ENCODE assay signal across 7 cellular contexts in the genomic region with DNA sequence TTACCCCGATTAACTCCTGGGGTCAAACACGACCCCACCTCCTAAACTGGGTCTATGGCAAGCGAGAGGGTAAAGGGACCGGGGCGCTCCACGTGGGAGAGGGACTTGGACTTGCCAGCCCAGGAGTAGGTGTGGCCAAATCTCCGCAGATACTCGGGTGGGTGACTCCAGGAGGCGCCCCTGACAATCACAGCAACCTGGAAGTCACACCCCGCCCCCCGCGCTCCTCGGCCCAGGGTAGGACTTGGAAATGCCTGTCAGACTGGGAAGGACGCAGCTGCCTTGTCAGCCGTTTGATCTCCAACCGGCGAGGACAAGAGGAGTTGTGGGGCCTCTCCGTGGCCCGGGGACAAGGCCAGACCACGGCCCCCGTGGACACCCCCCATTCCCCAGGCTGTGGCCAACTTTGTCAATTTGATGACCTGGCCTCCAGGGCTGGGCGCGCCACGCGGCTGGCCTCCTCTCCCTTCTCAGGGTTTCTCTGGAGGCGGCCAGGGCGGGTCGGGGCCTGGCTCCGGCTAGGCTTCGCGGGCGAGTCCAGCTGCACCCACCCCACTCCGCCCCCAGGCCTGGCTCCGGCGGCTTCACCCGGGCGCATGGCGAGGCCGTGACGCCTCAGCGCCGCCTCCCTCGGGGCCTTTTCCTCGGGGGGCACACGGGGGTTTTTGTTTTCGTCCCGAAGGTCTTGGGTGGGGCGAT. TPM values are rescaled to one million over a fixed set of nuclear protein-coding genes. Genes with fewer than 3 reads are reported as not detected.
DNase-seq lines count a peak whose midpoint lies in the region; ATAC-seq and TF ChIP-seq lines count a peak whose summit lies in the region.

No MANE protein-coding gene starts in this region.

- peaks cover 49% of the 10 kb centered on the region for H3K27me3 ChIP-seq in HUES6 (ENCODE audit: control insufficient read depth, insufficient read depth, low read length)

- ATAC-seq in SK-N-SH treated with all-trans-retinoic acid at 6 μM for 48 hours (peak; percentile 10; the same call in 2 of the 3 replicates), HG02642 (IDR thresholded peaks at IDR 0.05; ENCODE audit: poor library complexity, unreplicated experiment) (no peak), GM18873 (IDR thresholded peaks at IDR 0.05; ENCODE audit: low FRiP score, unreplicated experiment) (no peak)

- H3K9ac ChIP-seq in HUES6 (ENCODE audit: low read length), result peak overlapping the region; percentile 31

- H3K4me1 Mint-ChIP-seq in endothelial cell (ENCODE audit: unreplicated experiment), result peaks cover 19% of the 10 kb centered on the region

- no peaks in the 10 kb centered on the region for H3K36me3 ChIP-seq in HUES6 (ENCODE audit: control insufficient read depth, insufficient read depth, low read length)

- no peak for TF ChIP-seq CTCF in endothelial cell (IDR thresholded peaks at IDR 0.05; ENCODE audit: unreplicated experiment)

- DNase-seq in endothelial cell (ENCODE audit: low spot score) (peak; percentile 50), skeletal muscle cell (ENCODE audit: low read depth) (no peak), SHP77 (lab: John Stamatoyannopoulos, UW) (no peak)

- H3K4me3 ChIP-seq in HUES6 (ENCODE audit: low read depth, low read length) (peak overlapping the region; percentile 71), skeletal muscle cell (ENCODE audit: low read depth, low read length) (peak overlapping the region; percentile 56)

- peak overlapping the region; percentile 91 for H3K4me3 Mint-ChIP-seq in endothelial cell (ENCODE audit: unreplicated experiment)

- no peaks in the 10 kb centered on the region for H3K9me3 Mint-ChIP-seq in endothelial cell (ENCODE audit: unreplicated experiment)

- peaks cover 27% of the 10 kb centered on the region for H3K4me1 ChIP-seq in HUES6 (ENCODE audit: control insufficient read depth, insufficient read depth, low read length)

- peaks cover 3% of the 10 kb centered on the region for H3K36me3 Mint-ChIP-seq in endothelial cell (ENCODE audit: low read depth, unreplicated experiment)

- H3K27me3 Mint-ChIP-seq in endothelial cell (ENCODE audit: unreplicated experiment), result peaks cover 11% of the 10 kb centered on the region

- no peaks in the 10 kb centered on the region for H3K9me3 ChIP-seq in HUES6 (ENCODE audit: control insufficient read depth, insufficient read depth, low read depth, low read length)

- H3K27ac ChIP-seq in HUES6 (ENCODE audit: low read depth, low read length), result no peak overlapping the region

- no peak overlapping the region for H3K27ac Mint-ChIP-seq in endothelial cell (ENCODE audit: unreplicated experiment)

TF ChIP-seq in SK-N-SH treated with all-trans-retinoic acid at 6 μM for 48 hours, 23 proteins besides CTCF, POLR2A, EP300 and RAD21:
- TF ChIP-seq ESRRG (CRISPR knock-in tag; IDR thresholded peaks at IDR 0.05), result no peak
- no peak for TF ChIP-seq ZNF565 (CRISPR knock-in tag; conservative IDR thresholded peaks at IDR 0.05; ENCODE audit: low read depth)
- TF ChIP-seq ZC3H10 (CRISPR knock-in tag; IDR thresholded peaks at IDR 0.05), result no peak

RNA-seq across cellular contexts. Expression of a gene that starts 1.2 kb away (rescaled TPM):
- 1.0 TPM for total RNA-seq in endothelial cell (ENCODE audit: unreplicated experiment)
